In genomic region chr4:128061566-128062536, GRCh38 we compare ENCODE assay signal across 1 cellular context.
TF ChIP-seq lines count a peak whose summit lies in the region.

No MANE protein-coding gene starts in this region.

TF ChIP-seq in K562, 482 proteins besides CTCF, POLR2A, EP300 and RAD21 (continued from another document and continues in another):
- TF ChIP-seq ELK3 (CRISPR knock-in tag; IDR thresholded peaks at IDR 0.05) (no peak), XRCC3 (IDR thresholded peaks at IDR 0.05) (no peak), FIP1L1 (IDR thresholded peaks at IDR 0.05; ENCODE audit: low read depth, low read length, poor library complexity, severe bottlenecking) (peak; percentile 67), ZFP30 (CRISPR knock-in tag; IDR thresholded peaks at IDR 0.05; ENCODE audit: borderline replicate concordance) (no peak), SRSF3 (IDR thresholded peaks at IDR 0.05; ENCODE audit: insufficient read depth, low read length) (no peak), MXI1 (IDR thresholded peaks at IDR 0.05; ENCODE audit: low read depth, low read length) (no peak), AFF1 (IDR thresholded peaks at IDR 0.05; ENCODE audit: low read depth in 1 of 2, partially characterized antibody in 2 of 2) (no peak), ZKSCAN1 (IDR thresholded peaks at IDR 0.05; ENCODE audit: low read depth, low read length) (no peak), ZNF431 (CRISPR knock-in tag; IDR thresholded peaks at IDR 0.05) (peak; percentile 64; the same call in 1 of the 2 replicates), CREB3 (tag; conservative IDR thresholded peaks at IDR 0.05; ENCODE audit: low read depth) (no peak), REST (CRISPR knock-in tag; IDR thresholded peaks at IDR 0.05; ENCODE audit: low read depth) (0 out of 2 replicates have a peak, but pooled peaks have one; percentile 20), SRSF9 (IDR thresholded peaks at IDR 0.05; ENCODE audit: borderline replicate concordance, low read depth, low read length) (no peak), SREBF2 (CRISPR knock-in tag; IDR thresholded peaks at IDR 0.05) (no peak), ZNF512 (tag; IDR thresholded peaks at IDR 0.05) (no peak), FOXK1 (CRISPR knock-in tag; IDR thresholded peaks at IDR 0.05; ENCODE audit: borderline replicate concordance) (no peak), ATF7 (IDR thresholded peaks at IDR 0.05) (no peak), MCM3 (IDR thresholded peaks at IDR 0.05) (no peak), THRB (CRISPR knock-in tag; conservative IDR thresholded peaks at IDR 0.05) (no peak), ZNF274 (IDR thresholded peaks at IDR 0.05; ENCODE audit: borderline replicate concordance, low read depth, low read length) (no peak), SPI1 (IDR thresholded peaks at IDR 0.05; ENCODE audit: borderline replicate concordance, low read depth, low read length) (no peak), SMAD1 (IDR thresholded peaks at IDR 0.05; ENCODE audit: low read depth, low read length, partially characterized antibody) (no peak), CBFA2T3 (IDR thresholded peaks at IDR 0.05) (no peak), PHF8 (IDR thresholded peaks at IDR 0.05; ENCODE audit: borderline replicate concordance, low read length) (no peak), DACH1 (IDR thresholded peaks at IDR 0.05; ENCODE audit: partially characterized antibody) (no peak), SIN3B (IDR thresholded peaks at IDR 0.05; ENCODE audit: low read depth) (peak; percentile 26; the same call in 1 of the 2 replicates), AFF4 (CRISPR knock-in tag; IDR thresholded peaks at IDR 0.05) (peak; percentile 36), HMGN3 (IDR thresholded peaks at IDR 0.05; ENCODE audit: borderline replicate concordance, extremely low read depth, insufficient read length, low read depth, low read length) (peak; percentile 54), KDM5B (IDR thresholded peaks at IDR 0.05; ENCODE audit: insufficient replicate concordance, low read depth, low read length) (no peak), RCOR1 (IDR thresholded peaks at IDR 0.05; ENCODE audit: borderline replicate concordance in 1 of 2, low read depth in 2 of 2, low read length in 2 of 2) (no peak), POLR3G (IDR thresholded peaks at IDR 0.05; ENCODE audit: extremely low read depth, insufficient read length, insufficient replicate concordance) (no peak), SMARCE1 (IDR thresholded peaks at IDR 0.05) (no peak), NCOA1 (IDR thresholded peaks at IDR 0.05; ENCODE audit: low read depth) (no peak), YBX1 (IDR thresholded peaks at IDR 0.05) (no peak), ZNF133 (CRISPR knock-in tag; IDR thresholded peaks at IDR 0.05) (no peak), ZNF398 (CRISPR knock-in tag; IDR thresholded peaks at IDR 0.05) (no peak), TEAD1 (CRISPR knock-in tag; IDR thresholded peaks at IDR 0.05) (peak in 1 of 2 experiments; percentile 20; a peak in 1 of 4 replicates), SAP30 (IDR thresholded peaks at IDR 0.05; ENCODE audit: borderline replicate concordance, insufficient read depth, low read depth, low read length, poor library complexity, severe bottlenecking) (peak; percentile 64), TFAP4 (CRISPR knock-in tag; IDR thresholded peaks at IDR 0.05; ENCODE audit: borderline replicate concordance) (no peak), NRF1 (conservative IDR thresholded peaks at IDR 0.05 in 1 of 2, IDR thresholded peaks at IDR 0.05 in 1 of 2) (no peak)
